Comparison of ENCODE assay signal across 9 cellular contexts in the genomic region with DNA sequence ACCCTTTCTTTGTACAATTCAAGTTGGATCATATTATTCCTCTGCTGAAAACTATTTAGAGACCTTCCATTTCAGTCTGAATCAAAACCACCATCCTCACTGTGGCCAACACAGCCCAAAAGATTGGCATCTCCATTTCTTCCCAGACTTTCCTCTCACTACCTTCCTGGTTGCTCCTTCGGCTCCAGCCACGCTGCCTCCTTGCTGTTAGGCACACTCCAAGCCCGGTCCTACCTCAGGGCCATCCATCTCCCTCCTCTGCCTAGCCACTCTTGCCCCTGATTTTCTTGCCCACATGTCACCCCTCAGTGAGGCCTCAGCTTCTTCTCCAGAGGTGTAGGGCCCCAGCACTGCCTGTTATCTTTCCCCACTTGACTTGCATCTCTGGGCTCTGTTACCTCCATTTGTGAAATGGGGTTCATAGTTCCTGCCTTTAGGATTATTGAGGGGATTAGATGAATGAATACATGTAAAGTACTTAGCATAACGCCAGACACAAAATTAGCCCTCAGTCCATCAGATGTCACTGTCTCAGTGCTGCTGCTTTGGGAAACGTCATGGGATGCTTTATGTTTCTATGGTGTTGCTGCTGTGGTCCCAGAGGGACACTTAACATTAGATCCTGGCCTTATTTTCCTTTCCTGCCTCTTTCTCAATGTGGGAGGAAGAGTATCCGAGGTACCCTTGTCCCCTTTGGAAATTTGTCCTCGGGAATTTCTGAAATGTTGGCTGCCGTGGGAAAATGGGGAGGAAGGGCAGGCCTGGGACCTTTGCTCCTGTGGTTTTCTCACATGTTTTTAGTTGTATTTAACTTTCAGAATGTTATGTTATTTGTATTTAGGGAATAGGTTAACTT. TPM values are rescaled to one million over a fixed set of nuclear protein-coding genes. Genes with fewer than 3 reads are reported as not detected.
DNase-seq lines count a peak whose midpoint lies in the region; ATAC-seq and TF ChIP-seq lines count a peak whose summit lies in the region.
"Had no signal": no experiment of that assay in that cellular context is flagged by ENCODE, and none has a peak within 500 bp of the region (broad histone marks: within the 10 kb centered on the region; RNA-seq: fewer than 3 reads in every experiment).

No MANE protein-coding gene starts in this region.

- peak overlapping the region; percentile 25 for H3K27ac ChIP-seq in lower lobe of right lung
- H3K27ac ChIP-seq in subcutaneous abdominal adipose tissue (ENCODE audit: low read depth, low read length): peak overlapping the region; percentile 93

- H3K27me3 Mint-ChIP-seq in activated CD8-positive, alpha-beta T cell treated with anti-CD3 and anti-CD28 coated beads for 36 hours: no peaks in the 10 kb centered on the region

- H3K4me3 Mint-ChIP-seq in activated CD8-positive, alpha-beta T cell treated with anti-CD3 and anti-CD28 coated beads for 36 hours: no peak overlapping the region

- intact Hi-C loops in activated CD8-positive, alpha-beta T cell treated with anti-CD3 and anti-CD28 coated beads for 36 hours (cut with micrococcal nuclease): no loop called here
- intact Hi-C loops in lower lobe of right lung (cut with DNase I): no loop called here

- no peak for TF ChIP-seq CTCF in activated CD8-positive, alpha-beta T cell treated with anti-CD3 and anti-CD28 coated beads for 36 hours (IDR thresholded peaks at IDR 0.05)
- TF ChIP-seq CTCF in lower lobe of right lung (IDR thresholded peaks at IDR 0.05): no peak

- DNase-seq in activated CD8-positive, alpha-beta T cell treated with anti-CD3 and anti-CD28 coated beads for 36 hours: no peak
- DNase-seq in dermis blood vessel endothelial cell: peak; percentile 43
- no peak for DNase-seq in lower lobe of right lung
- DNase-seq in NCI-H146 treated with DMSO at 0.1 percent for 48 hours (lab: John Stamatoyannopoulos, UW; ENCODE audit: unreplicated experiment): no peak
- DNase-seq: GF-D8, nucleus accumbens had no signal

- peaks cover 3% of the 10 kb centered on the region for H3K9me3 Mint-ChIP-seq in activated CD8-positive, alpha-beta T cell treated with anti-CD3 and anti-CD28 coated beads for 36 hours

- H3K4me1 ChIP-seq in lower lobe of right lung (peaks cover 57% of the 10 kb centered on the region), subcutaneous abdominal adipose tissue (ENCODE audit: control insufficient read depth in 5 of 5, insufficient read depth in 5 of 5, low read length in 5 of 5) (peaks cover 17 to 68% (median 64%) of the 10 kb centered on the region in 5 donors)

- POLR2A ChIA-PET in activated CD8-positive, alpha-beta T cell treated with anti-CD3 and anti-CD28 coated beads for 36 hours (lab: Charles Lee): interaction anchor here (1.0 kb wide), 1 partner anchor 27 kb away, joined by 4 read pairs; no protein-coding TSS in a partner anchor

- peaks cover 77% of the 10 kb centered on the region for H3K4me1 Mint-ChIP-seq in activated CD8-positive, alpha-beta T cell treated with anti-CD3 and anti-CD28 coated beads for 36 hours (ENCODE audit: low read depth)

- H3K36me3 ChIP-seq in lower lobe of right lung (no peaks in the 10 kb centered on the region), subcutaneous abdominal adipose tissue (ENCODE audit: control insufficient read depth in 5 of 5, insufficient read depth in 5 of 5, low read length in 5 of 5) (peaks cover 0 to 3% (median 0%) of the 10 kb centered on the region in 5 donors)

- no peak for ATAC-seq in activated CD8-positive, alpha-beta T cell treated with anti-CD3 and anti-CD28 coated beads for 36 hours
- peak in 1 of 2 donors; percentile 9 for ATAC-seq in lower lobe of right lung
- no peak for ATAC-seq in HG02840 (IDR thresholded peaks at IDR 0.05; ENCODE audit: low FRiP score, unreplicated experiment)
- no peak for ATAC-seq in GM18870 (IDR thresholded peaks at IDR 0.05; ENCODE audit: unreplicated experiment)

- H3K27me3 ChIP-seq in lower lobe of right lung (ENCODE audit: low read depth) (no peaks in the 10 kb centered on the region), subcutaneous abdominal adipose tissue (ENCODE audit: control insufficient read depth in 5 of 5, insufficient read depth in 4 of 5, low read length in 5 of 5) (peaks cover 0 to 4% (median 0%) of the 10 kb centered on the region in 5 donors)

- peak overlapping the region; percentile 55 for H3K27ac Mint-ChIP-seq in activated CD8-positive, alpha-beta T cell treated with anti-CD3 and anti-CD28 coated beads for 36 hours

- peak overlapping the region in 4 of 5 donors; percentile 53 to 100 (median 60) for H3K9ac ChIP-seq in subcutaneous abdominal adipose tissue (ENCODE audit: low read length in 5 of 5)

- H3K4me3 ChIP-seq in lower lobe of right lung (no peak overlapping the region), subcutaneous abdominal adipose tissue (ENCODE audit: low read depth in 1 of 5, low read length in 5 of 5) (peak overlapping the region in 1 of 5 donors; percentile 43)

- H3K9me3 ChIP-seq in lower lobe of right lung: no peaks in the 10 kb centered on the region
- peaks cover 0 to 3% (median 0%) of the 10 kb centered on the region in 5 donors for H3K9me3 ChIP-seq in subcutaneous abdominal adipose tissue (ENCODE audit: control insufficient read depth in 5 of 5, low read length in 5 of 5)

- CTCF ChIA-PET in activated CD8-positive, alpha-beta T cell treated with anti-CD3 and anti-CD28 coated beads for 36 hours (lab: Charles Lee): interaction anchor here (0.8 to 1.9 kb wide), 2 partner anchors 16 to 67 kb away, joined by 3 to 5 read pairs; no protein-coding TSS in a partner anchor

- H3K36me3 Mint-ChIP-seq in activated CD8-positive, alpha-beta T cell treated with anti-CD3 and anti-CD28 coated beads for 36 hours (ENCODE audit: low read depth): peaks cover 29% of the 10 kb centered on the region

RNA-seq across cellular contexts. Expression of a gene that starts 31.3 kb away (rescaled TPM):
- total RNA-seq in activated CD8-positive, alpha-beta T cell treated with anti-CD3 and anti-CD28 coated beads for 36 hours: 10 to 100 TPM; 28.9 to 29.2 TPM
- total RNA-seq in dermis blood vessel endothelial cell (185 and 192 TPM in 2 replicates), lower lobe of right lung (55.1 TPM)
